Comparison of ENCODE assay signal across 19 cellular contexts in genomic region chr18:78208052-78208451, GRCh38.
DNase-seq lines count a peak whose midpoint lies in the region; ATAC-seq and TF ChIP-seq lines count a peak whose summit lies in the region.
"Had no signal": no experiment of that assay in that cellular context is flagged by ENCODE, and none has a peak within 500 bp of the region (broad histone marks: within the 10 kb centered on the region; RNA-seq: fewer than 3 reads in every experiment).

No MANE protein-coding gene starts in this region.

- no peaks in the 10 kb centered on the region for H3K36me3 ChIP-seq in WERI-Rb-1
- no peaks in the 10 kb centered on the region for H3K36me3 ChIP-seq in neural progenitor cell
- no peaks in the 10 kb centered on the region for H3K36me3 ChIP-seq in heart right ventricle
- H3K36me3 ChIP-seq: HAP-1 had no signal

- DNase-seq in Jurkat, Clone E6-1 (ENCODE audit: low read depth, low spot score): peak; percentile 56
- DNase-seq in WERI-Rb-1 (peak; percentile 32), neural progenitor cell (ENCODE audit: low spot score) (peak; percentile 66), NCI-H2081 (lab: John Stamatoyannopoulos, UW) (no peak), NOMO-1 treated with DMSO at 0.1 percent for 48 hours (lab: John Stamatoyannopoulos, UW; ENCODE audit: unreplicated experiment) (no peak), heart right ventricle (no peak)
- DNase-seq: 8988T; ACHN; C1 segment of cervical spinal cord; Calu3; CD4-positive, alpha-beta memory T cell; COR-L47; DMS53; DMS79 treated with DMSO at 0.1 percent for 48 hours; GF-D8; HFFc6 had no signal

- peaks cover 18% of the 10 kb centered on the region for H3K4me1 ChIP-seq in neural progenitor cell
- H3K4me1 ChIP-seq in heart right ventricle: no peaks in the 10 kb centered on the region
- H3K4me1 ChIP-seq: A549, HAP-1 had no signal

- H3K27ac ChIP-seq in WERI-Rb-1 (no peak overlapping the region), neural progenitor cell (no peak overlapping the region), heart right ventricle (no peak overlapping the region)
- H3K27ac ChIP-seq: A549 had no signal

- H3K9me3 ChIP-seq in WERI-Rb-1 (ENCODE audit: severe bottlenecking) (no peaks in the 10 kb centered on the region), neural progenitor cell (ENCODE audit: low read depth) (no peaks in the 10 kb centered on the region), heart right ventricle (no peaks in the 10 kb centered on the region)
- H3K9me3 ChIP-seq: A549, HAP-1 had no signal

- H3K4me3 ChIP-seq in Jurkat, Clone E6-1 (ENCODE audit: low read length): no peak overlapping the region
- H3K4me3 ChIP-seq in WERI-Rb-1 (ENCODE audit: low read depth, low read length) (no peak overlapping the region), neural progenitor cell (no peak overlapping the region), heart right ventricle (no peak overlapping the region)
- H3K4me3 ChIP-seq: A549, GM23338, HAP-1 had no signal

- no peaks in the 10 kb centered on the region for H3K27me3 Mint-ChIP-seq in neural progenitor cell (ENCODE audit: insufficient read depth, low read depth)

- no peak overlapping the region for H3K9ac ChIP-seq in neural progenitor cell

- peak overlapping the region; percentile 33 for H3K4me2 ChIP-seq in neural progenitor cell
- H3K4me2 ChIP-seq: A549, GM23338 had no signal

- no peak for TF ChIP-seq CTCF in WERI-Rb-1 (IDR thresholded peaks at IDR 0.05; ENCODE audit: low read depth, low read length)
- TF ChIP-seq CTCF in neural progenitor cell (IDR thresholded peaks at IDR 0.05): no peak
- no peak for TF ChIP-seq CTCF in heart right ventricle (IDR thresholded peaks at IDR 0.05)

- H3K27ac Mint-ChIP-seq in neural progenitor cell: peak overlapping the region; percentile 23
- H3K27ac Mint-ChIP-seq: CD4-positive, alpha-beta memory T cell; GM23338; HFFc6 had no signal

- no peaks in the 10 kb centered on the region for H3K36me3 Mint-ChIP-seq in neural progenitor cell
- H3K36me3 Mint-ChIP-seq: CD4-positive, alpha-beta memory T cell had no signal

- no peaks in the 10 kb centered on the region for H3F3A ChIP-seq in neural progenitor cell (ENCODE audit: low read depth)

- H3K79me2 ChIP-seq in neural progenitor cell (ENCODE audit: low read depth): no peaks in the 10 kb centered on the region

- H2AFZ ChIP-seq in neural progenitor cell (replicated peaks): no peak overlapping the region
- H2AFZ ChIP-seq: GM23338 had no signal

- intact Hi-C loops in heart right ventricle (cut with DNase I): no loop called here

- H3K4me1 Mint-ChIP-seq in neural progenitor cell: peaks cover 32% of the 10 kb centered on the region
- H3K4me1 Mint-ChIP-seq: CD4-positive, alpha-beta memory T cell; GM23338 had no signal

- H3K4me3 Mint-ChIP-seq in neural progenitor cell: no peak overlapping the region
- H3K4me3 Mint-ChIP-seq: CD4-positive, alpha-beta memory T cell; GM23338; HFFc6 had no signal

- 70 to 71% methylated on average over 6 of the region's 6 CpGs for WGBS in heart right ventricle, 2 donors

- H3K27me3 ChIP-seq in WERI-Rb-1 (ENCODE audit: insufficient read depth, low read depth, severe bottlenecking): no peaks in the 10 kb centered on the region
- no peaks in the 10 kb centered on the region for H3K27me3 ChIP-seq in neural progenitor cell
- H3K27me3 ChIP-seq in heart right ventricle: peaks cover 0 to 5% (median 0%) of the 10 kb centered on the region in 7 donors

- ATAC-seq in heart right ventricle: no peak
- ATAC-seq: A549, GM23338 had no signal

- no peaks in the 10 kb centered on the region for H4K20me1 ChIP-seq in neural progenitor cell (ENCODE audit: low read depth)

- H3K9me3 Mint-ChIP-seq in neural progenitor cell: peaks cover 10% of the 10 kb centered on the region

Comparison
In these comparisons a context has a peak if more than half of its experiments do, and no peak if none do; other contexts are left out.
1. DNase-seq: peak in Jurkat, Clone E6-1 (single experiment), WERI-Rb-1 (single experiment) and neural progenitor cell (single experiment); none in NCI-H2081 (0 of 2), NOMO-1 treated with DMSO at 0.1 percent for 48 hours (single experiment) and heart right ventricle (0 of 2).